Comparison of ENCODE assay signal across 8 cellular contexts in the genomic region with DNA sequence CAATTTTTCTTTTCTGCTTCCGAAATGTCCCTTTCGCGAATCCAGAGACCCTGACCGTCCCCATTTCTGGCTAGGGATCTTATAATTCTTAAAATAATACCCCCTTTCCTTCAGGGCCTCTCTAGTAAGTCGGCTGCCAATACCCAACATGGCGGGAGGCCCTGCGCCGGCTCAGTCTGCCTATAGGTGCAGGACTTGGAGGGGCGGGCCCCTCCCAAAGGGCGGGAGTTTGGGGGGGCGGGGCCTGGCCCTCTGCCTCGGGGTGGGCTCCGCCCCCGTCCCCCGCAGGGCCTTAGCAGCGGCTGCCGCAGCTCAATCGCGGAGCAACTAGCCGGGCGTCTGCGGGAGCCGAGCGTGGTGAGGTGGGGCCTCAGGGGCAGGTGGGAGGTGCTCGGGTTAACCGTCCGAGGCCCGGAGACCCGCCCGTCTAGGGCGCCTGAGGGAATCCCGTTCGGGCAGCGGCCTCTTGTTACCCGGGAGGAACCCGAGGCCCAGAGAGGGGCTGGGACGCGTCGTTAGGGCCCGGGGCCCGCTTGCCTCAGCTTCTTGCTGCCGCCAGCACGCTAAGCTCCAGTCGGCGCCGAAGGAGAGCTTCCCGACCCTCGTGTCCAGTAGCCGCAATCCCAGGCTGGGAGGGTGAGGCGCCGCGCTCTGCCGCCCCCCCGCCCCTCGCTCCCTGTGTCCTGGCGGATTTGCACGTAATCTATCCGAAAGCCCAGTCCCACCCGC. TPM values are rescaled to one million over a fixed set of nuclear protein-coding genes. Genes with fewer than 3 reads are reported as not detected.
DNase-seq lines count a peak whose midpoint lies in the region; ATAC-seq and TF ChIP-seq lines count a peak whose summit lies in the region.

A gene with protein sequence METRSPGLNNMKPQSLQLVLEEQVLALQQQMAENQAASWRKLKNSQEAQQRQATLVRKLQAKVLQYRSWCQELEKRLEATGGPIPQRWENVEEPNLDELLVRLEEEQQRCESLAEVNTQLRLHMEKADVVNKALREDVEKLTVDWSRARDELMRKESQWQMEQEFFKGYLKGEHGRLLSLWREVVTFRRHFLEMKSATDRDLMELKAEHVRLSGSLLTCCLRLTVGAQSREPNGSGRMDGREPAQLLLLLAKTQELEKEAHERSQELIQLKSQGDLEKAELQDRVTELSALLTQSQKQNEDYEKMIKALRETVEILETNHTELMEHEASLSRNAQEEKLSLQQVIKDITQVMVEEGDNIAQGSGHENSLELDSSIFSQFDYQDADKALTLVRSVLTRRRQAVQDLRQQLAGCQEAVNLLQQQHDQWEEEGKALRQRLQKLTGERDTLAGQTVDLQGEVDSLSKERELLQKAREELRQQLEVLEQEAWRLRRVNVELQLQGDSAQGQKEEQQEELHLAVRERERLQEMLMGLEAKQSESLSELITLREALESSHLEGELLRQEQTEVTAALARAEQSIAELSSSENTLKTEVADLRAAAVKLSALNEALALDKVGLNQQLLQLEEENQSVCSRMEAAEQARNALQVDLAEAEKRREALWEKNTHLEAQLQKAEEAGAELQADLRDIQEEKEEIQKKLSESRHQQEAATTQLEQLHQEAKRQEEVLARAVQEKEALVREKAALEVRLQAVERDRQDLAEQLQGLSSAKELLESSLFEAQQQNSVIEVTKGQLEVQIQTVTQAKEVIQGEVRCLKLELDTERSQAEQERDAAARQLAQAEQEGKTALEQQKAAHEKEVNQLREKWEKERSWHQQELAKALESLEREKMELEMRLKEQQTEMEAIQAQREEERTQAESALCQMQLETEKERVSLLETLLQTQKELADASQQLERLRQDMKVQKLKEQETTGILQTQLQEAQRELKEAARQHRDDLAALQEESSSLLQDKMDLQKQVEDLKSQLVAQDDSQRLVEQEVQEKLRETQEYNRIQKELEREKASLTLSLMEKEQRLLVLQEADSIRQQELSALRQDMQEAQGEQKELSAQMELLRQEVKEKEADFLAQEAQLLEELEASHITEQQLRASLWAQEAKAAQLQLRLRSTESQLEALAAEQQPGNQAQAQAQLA (N-terminal part only) (plus strand): TSS at position 718 of the 729 bp plus-strand sequence. CDS start 6,770 bp downstream, outside the sequence.

- H3K4me3 Mint-ChIP-seq in activated naive CD8-positive, alpha-beta T cell = peak within 1 kb of the TSS; percentile 91

- TF ChIP-seq POLR2A in GM10847 (IDR thresholded peaks at IDR 0.05; ENCODE audit: extremely low read depth, insufficient read length) = peak; percentile 46

- H3K27me3 Mint-ChIP-seq in activated naive CD8-positive, alpha-beta T cell = no peaks in the 10 kb centered on the region

- H3K36me3 Mint-ChIP-seq in activated naive CD8-positive, alpha-beta T cell = peaks cover 3% of the 10 kb centered on the region

- no peak for TF ChIP-seq CTCF in omental fat pad (IDR thresholded peaks at IDR 0.05)

- H3K4me1 Mint-ChIP-seq in activated naive CD8-positive, alpha-beta T cell (ENCODE audit: low read depth) = peaks cover 22% of the 10 kb centered on the region

- DNase-seq in NCI-H1105 treated with DMSO at 0.1 percent for 48 hours (lab: John Stamatoyannopoulos, UW) = peak; percentile 99
- peak; percentile 94 for DNase-seq in SKM-1 treated with dmso at 0.1 percent for 144 hours (lab: John Stamatoyannopoulos, UW; ENCODE audit: unreplicated experiment)
- peak; percentile 100 for DNase-seq in glomerular visceral epithelial cell (ENCODE audit: extremely low spot score)
- DNase-seq in omental fat pad (ENCODE audit: low spot score) = peak; percentile 72

- no peaks in the 10 kb centered on the region for H3K9me3 Mint-ChIP-seq in activated naive CD8-positive, alpha-beta T cell (ENCODE audit: low read depth)

- peak; percentile 95 for ATAC-seq in HG02678 (IDR thresholded peaks at IDR 0.05; ENCODE audit: unreplicated experiment)
- peak; percentile 99 for ATAC-seq in omental fat pad (ENCODE audit: low FRiP score)

- peak within 1 kb of the TSS; percentile 92 for H3K27ac ChIP-seq in temporal lobe (ENCODE audit: low read depth, low read length)

- peak within 1 kb of the TSS; percentile 99 for H3K27ac Mint-ChIP-seq in activated naive CD8-positive, alpha-beta T cell

RNA-seq across cellular contexts. Expression of the gene that starts here (rescaled TPM):
- total RNA-seq in omental fat pad (10 to 100 TPM; 14.6 to 25.4 (median 16.2) TPM), temporal lobe (21.6 TPM)

Comparison
In these comparisons a context has a peak if more than half of its experiments do, and no peak if none do; other contexts are left out.
1. Peak in every context shown above with its lines: DNase-seq, ATAC-seq and H3K27ac ChIP-seq.